8 cellular contexts compared by ENCODE assay signal in genomic region chr17:68455756-68456528, GRCh38. TPM values are rescaled to one million over a fixed set of nuclear protein-coding genes. Genes with fewer than 3 reads are reported as not detected.
DNase-seq lines count a peak whose midpoint lies in the region; ATAC-seq, FAIRE-seq and TF ChIP-seq lines count a peak whose summit lies in the region.

No MANE protein-coding gene starts in this region.

- peaks cover 31% of the 10 kb centered on the region for H3F3A ChIP-seq in MM.1S (ENCODE audit: insufficient read depth, low read length)

- no peaks in the 10 kb centered on the region for H3K9me3 ChIP-seq in DND-41 (ENCODE audit: insufficient read depth, low read length, severe bottlenecking)
- H3K9me3 ChIP-seq in MM.1S (replicated peaks; ENCODE audit: insufficient read depth, low read length), result no peaks in the 10 kb centered on the region
- H3K9me3 ChIP-seq in small intestine (ENCODE audit: control insufficient read depth, low read depth), result no peaks in the 10 kb centered on the region

- DNase-seq in DND-41, result no peak
- no peak for DNase-seq in MM.1S
- peak; percentile 42 for DNase-seq in small intestine
- DNase-seq in RPMI8226, result no peak
- DNase-seq in amygdala (lab: John Stamatoyannopoulos, UW), result no peak

- TF ChIP-seq CTCF in DND-41 (IDR thresholded peaks at IDR 0.05; ENCODE audit: borderline replicate concordance, extremely low read depth, low read length, poor library complexity, severe bottlenecking) (no peak), MM.1S (IDR thresholded peaks at IDR 0.05; ENCODE audit: low read length) (no peak)

- 22 to 33% (median 32%) methylated on average over 10 of the region's 10 CpGs for WGBS in small intestine, 3 donors

- H2AFZ ChIP-seq in DND-41 (ENCODE audit: low read depth, low read length) (no peak overlapping the region), MM.1S (ENCODE audit: low read length) (0 out of 2 replicates have a peak overlapping the region, but pooled peaks have one; percentile 2)

- H3K27ac ChIP-seq in DND-41 (ENCODE audit: low read length), result no peak overlapping the region
- H3K27ac ChIP-seq in MM.1S (ENCODE audit: low read length), result peak overlapping the region; percentile 54; the same call in 1 of the 2 replicates
- peak overlapping the region in 1 of 2 donors; percentile 96 for H3K27ac ChIP-seq in small intestine (ENCODE audit: low read depth in 1 of 2, low read length in 1 of 2)

- H3K4me3 ChIP-seq in DND-41 (ENCODE audit: low read depth in 1 of 2, low read length in 2 of 2) (peak overlapping the region in 1 of 2 experiments; percentile 3; a peak in 1 of 4 replicates), MM.1S (ENCODE audit: low read length) (peak overlapping the region; percentile 68), iPS-11a (ENCODE audit: low read depth, low read length) (peak overlapping the region; percentile 73), small intestine (ENCODE audit: low read depth in 1 of 2, low read length in 2 of 2) (peak overlapping the region in 1 of 2 donors; percentile 18)

- H3K9me3 Mint-ChIP-seq in activated T-helper 17 cell treated with anti-CD3 and anti-CD28 coated beads, Interleukin-2, amount 50 U/mL, for 72 hours, result no peaks in the 10 kb centered on the region

- H3K4me1 Mint-ChIP-seq in activated T-helper 17 cell treated with anti-CD3 and anti-CD28 coated beads, Interleukin-2, amount 50 U/mL, for 72 hours, result peaks cover 24% of the 10 kb centered on the region

- peak overlapping the region; percentile 98 for H3K4me2 ChIP-seq in DND-41 (ENCODE audit: insufficient read depth, low read length)
- H3K4me2 ChIP-seq in MM.1S (ENCODE audit: low read depth, low read length), result peak overlapping the region; percentile 90

- no peaks in the 10 kb centered on the region for H3K79me2 ChIP-seq in DND-41 (ENCODE audit: insufficient read depth, low read length)
- H3K79me2 ChIP-seq in MM.1S (ENCODE audit: low read length), result peaks cover 42% of the 10 kb centered on the region

- no peaks in the 10 kb centered on the region for H3K9me2 ChIP-seq in MM.1S (replicated peaks; ENCODE audit: insufficient read depth, low read length)

- peak overlapping the region; percentile 80 for H3K4me3 Mint-ChIP-seq in activated T-helper 17 cell treated with anti-CD3 and anti-CD28 coated beads, Interleukin-2, amount 50 U/mL, for 72 hours

- H3K36me3 ChIP-seq in DND-41 (ENCODE audit: insufficient read depth, low read length) (no peaks in the 10 kb centered on the region), MM.1S (replicated peaks; ENCODE audit: insufficient read depth, low read length) (no peaks in the 10 kb centered on the region), small intestine (ENCODE audit: control insufficient read depth in 2 of 2, insufficient read depth in 2 of 2, low read length in 2 of 2) (no peaks in the 10 kb centered on the region)

- H3K4me1 ChIP-seq in DND-41 (ENCODE audit: insufficient read depth, low read length) (peaks cover 40% of the 10 kb centered on the region), MM.1S (ENCODE audit: low read length) (peaks cover 31% of the 10 kb centered on the region), small intestine (ENCODE audit: control insufficient read depth in 2 of 2, insufficient read depth in 1 of 2, low read depth in 1 of 2, low read length in 1 of 2) (peaks cover 0 to 6% of the 10 kb centered on the region in 2 donors)

- no peak for FAIRE-seq in small intestine (lab: Jason Lieb, UNC)

- H3K27me3 ChIP-seq in DND-41 (ENCODE audit: insufficient read depth, low read length, poor library complexity) (no peaks in the 10 kb centered on the region), MM.1S (replicated peaks; ENCODE audit: insufficient read depth, low read length) (no peaks in the 10 kb centered on the region), small intestine (ENCODE audit: control insufficient read depth in 2 of 2, insufficient read depth in 2 of 2, low read length in 2 of 2) (no peaks in the 10 kb centered on the region)

- no peak overlapping the region for H3K27ac Mint-ChIP-seq in activated T-helper 17 cell treated with anti-CD3 and anti-CD28 coated beads, Interleukin-2, amount 50 U/mL, for 72 hours

- no peak for ATAC-seq in DND-41 (ENCODE audit: insufficient read depth, low read depth)
- ATAC-seq in activated T-helper 17 cell treated with anti-CD3 and anti-CD28 coated beads, Interleukin-2, amount 50 U/mL, for 72 hours (replicated peaks), result no peak
- no peak for ATAC-seq in HG02759 (IDR thresholded peaks at IDR 0.05; ENCODE audit: unreplicated experiment)

- peaks cover 6% of the 10 kb centered on the region for H3K36me3 Mint-ChIP-seq in activated T-helper 17 cell treated with anti-CD3 and anti-CD28 coated beads, Interleukin-2, amount 50 U/mL, for 72 hours (ENCODE audit: low read depth)

- H3K9ac ChIP-seq in DND-41 (ENCODE audit: low read depth, low read length) (peak overlapping the region; percentile 65; the same call in 1 of the 2 replicates), MM.1S (ENCODE audit: low read length) (peak overlapping the region; percentile 84)

- H3K27me3 Mint-ChIP-seq in activated T-helper 17 cell treated with anti-CD3 and anti-CD28 coated beads, Interleukin-2, amount 50 U/mL, for 72 hours, result no peaks in the 10 kb centered on the region

- H4K20me1 ChIP-seq in DND-41 (ENCODE audit: insufficient read depth, low read length) (no peaks in the 10 kb centered on the region), MM.1S (ENCODE audit: insufficient read depth, low read length) (no peaks in the 10 kb centered on the region)

RNA-seq across cellular contexts. Expression of gene WIPI1, which starts 1.4 kb away (rescaled TPM):
- 10 to 100 TPM in 1 of 2 donors, 1 to 10 TPM in 1; 8.6 to 25.6 TPM for total RNA-seq in activated T-helper 17 cell treated with anti-CD3 and anti-CD28 coated beads, Interleukin-2, amount 50 U/mL, for 72 hours
- polyA plus RNA-seq in small intestine, result 10 to 100 TPM; 11.6 to 21.6 (median 18.1) TPM

RNA-seq across cellular contexts. Expression of gene PRKAR1A, which starts 56.3 kb away (rescaled TPM):
- 100 to 1,000 TPM; 175 to 186 TPM for total RNA-seq in activated T-helper 17 cell treated with anti-CD3 and anti-CD28 coated beads, Interleukin-2, amount 50 U/mL, for 72 hours
- polyA plus RNA-seq in small intestine, result 10 to 100 TPM; 22.4 to 61.6 (median 32.7) TPM
